Comparison of ENCODE assay signal across 16 cellular contexts in the genomic region with DNA sequence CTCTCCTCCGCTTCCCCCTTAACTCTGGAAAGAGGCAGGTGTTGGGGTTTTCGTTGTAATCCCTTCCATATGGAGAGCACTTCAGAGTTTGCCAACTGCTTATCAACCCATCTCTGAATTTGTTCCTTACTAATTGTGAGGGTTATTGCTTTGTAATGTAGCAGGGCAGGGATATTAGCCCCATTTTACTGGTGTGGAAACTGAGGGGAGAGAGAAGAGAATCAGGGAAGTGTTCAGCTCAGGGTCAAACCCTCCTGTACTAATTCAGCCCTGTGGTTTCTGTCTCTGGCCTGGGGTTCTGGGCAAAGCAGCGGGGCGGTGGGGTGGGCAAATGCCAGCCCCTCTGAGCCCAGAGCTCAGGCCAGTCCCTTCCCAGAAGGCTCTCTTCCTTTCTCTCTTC.
"Had no signal": no experiment of that assay in that cellular context is flagged by ENCODE, and none has a peak within 500 bp of the region (broad histone marks: within the 10 kb centered on the region; RNA-seq: fewer than 3 reads in every experiment).

No MANE protein-coding gene starts in this region.

- H3K27me3 ChIP-seq: dorsolateral prefrontal cortex, thyroid gland, vagina had no signal

- DNase-seq: activated CD4-positive, alpha-beta T cell treated with anti-CD3 and anti-CD28 coated beads, Interleukin-2, amount 50 U/mL, for 4 hours; activated CD4-positive, CD25-positive, alpha-beta regulatory T cell; activated T-cell treated with anti-CD3 and anti-CD28 coated beads, Interleukin-2, amount 50 U/mL, for 1 hour; dorsolateral prefrontal cortex; islet precursor cell; mesenchymal stem cell; nephron progenitor cell; stimulated activated CD4-positive, alpha-beta T cell treated with anti-CD3 and anti-CD28 coated beads, Interleukin-15, amount 100 ng/mL, for 24 hours; stimulated activated CD4-positive, alpha-beta T cell treated with anti-CD3 and anti-CD28 coated beads, Interleukin-4, amount 100 ng/mL, for 24 hours; T-helper 17 cell; thyroid gland had no signal

- H3K9me3 Mint-ChIP-seq: activated naive CD4-positive, alpha-beta T cell treated with anti-CD3 and anti-CD28 coated beads, Interleukin-2, amount 50 U/mL, for 24 hours; nephron progenitor cell had no signal

- H3K27ac Mint-ChIP-seq: activated naive CD4-positive, alpha-beta T cell treated with anti-CD3 and anti-CD28 coated beads, Interleukin-2, amount 50 U/mL, for 24 hours; nephron progenitor cell; T-helper 17 cell had no signal

- H3K4me3 Mint-ChIP-seq: activated naive CD4-positive, alpha-beta T cell treated with anti-CD3 and anti-CD28 coated beads, Interleukin-2, amount 50 U/mL, for 24 hours; nephron progenitor cell; T-helper 17 cell had no signal

- H3K4me3 ChIP-seq: dorsolateral prefrontal cortex, thyroid gland, vagina had no signal

- H3K27ac ChIP-seq: dorsolateral prefrontal cortex, thyroid gland, vagina had no signal

- ATAC-seq: esophagus mucosa, left ventricle myocardium superior, T-helper 17 cell had no signal

- H3K36me3 Mint-ChIP-seq: activated naive CD4-positive, alpha-beta T cell treated with anti-CD3 and anti-CD28 coated beads, Interleukin-2, amount 50 U/mL, for 24 hours; brain had no signal

- H3K9me3 ChIP-seq: thyroid gland, vagina had no signal

- H3K27me3 Mint-ChIP-seq: activated naive CD4-positive, alpha-beta T cell treated with anti-CD3 and anti-CD28 coated beads, Interleukin-2, amount 50 U/mL, for 24 hours; T-helper 17 cell had no signal

- H3K36me3 ChIP-seq: thyroid gland, vagina had no signal
